8 cellular contexts compared by ENCODE assay signal in the genomic region with DNA sequence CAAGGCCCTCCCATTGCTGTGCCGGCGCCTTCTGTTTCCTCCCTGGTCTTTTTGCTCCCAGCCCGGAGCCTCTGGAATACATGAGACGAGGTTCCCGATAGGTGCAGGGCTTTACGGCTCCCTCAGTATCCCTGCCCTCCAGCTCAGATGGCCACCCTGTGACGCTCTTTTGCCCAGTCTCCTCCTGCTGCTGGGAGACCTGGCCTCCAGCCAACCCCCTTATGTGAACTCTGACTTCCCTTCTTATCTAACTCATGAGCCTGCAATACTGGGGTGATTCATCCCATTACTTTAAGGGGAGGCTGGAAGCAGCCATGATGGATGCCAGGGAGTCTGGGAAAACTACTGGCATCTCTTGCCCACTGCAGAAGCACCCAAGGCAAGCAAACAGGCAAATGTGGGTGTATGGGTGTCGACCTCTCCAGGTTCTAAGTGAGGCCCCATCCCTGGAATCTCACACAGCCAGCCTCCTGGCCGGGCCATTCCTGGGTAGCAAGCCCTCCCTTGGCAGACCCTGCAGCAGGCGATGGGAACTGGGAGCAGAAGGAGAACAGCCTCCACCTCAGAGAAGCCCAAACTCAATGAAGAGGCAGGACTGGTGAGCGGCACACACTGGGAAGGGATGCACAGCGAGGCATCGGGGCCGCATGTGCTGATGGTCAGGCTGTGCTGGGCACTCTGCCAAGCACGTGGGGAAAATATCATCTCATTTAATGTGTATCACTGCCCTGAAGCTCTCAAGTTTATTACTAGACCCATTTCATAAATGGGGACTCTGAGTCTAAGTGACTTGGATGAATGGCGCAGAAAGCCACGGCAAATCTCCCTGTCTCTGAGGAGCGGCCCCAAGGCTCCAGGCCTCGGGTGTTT.
DNase-seq lines count a peak whose midpoint lies in the region; ATAC-seq, FAIRE-seq and TF ChIP-seq lines count a peak whose summit lies in the region.

No MANE protein-coding gene starts in this region.

- H3K4me3 Mint-ChIP-seq in activated T-cell treated with anti-CD3 and anti-CD28 coated beads, Interleukin-2, amount 50 U/mL, for 72 hours: peak overlapping the region; percentile 51 to 75

- CTCF ChIA-PET in HepG2 (lab: Yijun Ruan, JAX; ENCODE audit: low intra/inter-chr PET ratio, low total read pairs): no interaction called here

- peaks cover 92% of the 10 kb centered on the region for H3K4me1 Mint-ChIP-seq in activated T-cell treated with anti-CD3 and anti-CD28 coated beads, Interleukin-2, amount 50 U/mL, for 72 hours (ENCODE audit: low read depth)

- peaks cover 2% of the 10 kb centered on the region in 2 donors for H3K36me3 Mint-ChIP-seq in activated T-cell treated with anti-CD3 and anti-CD28 coated beads, Interleukin-2, amount 50 U/mL, for 72 hours (ENCODE audit: insufficient read depth in 2 of 2)

- DNase-seq in activated T-cell treated with anti-CD3 and anti-CD28 coated beads, Interleukin-2, amount 50 U/mL, for 72 hours: no peak
- DNase-seq in activated T-cell treated with anti-CD3 and anti-CD28 coated beads for 4 hours (no peak), astrocyte of the spinal cord (ENCODE audit: low read depth, low spot score) (peak; percentile 51), HepG2 (ENCODE audit: low spot score) (peak; percentile 43), tibial nerve (ENCODE audit: low spot score in 2 of 2) (peak; percentile 82 to 86), NCI-H446 treated with DMSO at 0.1 percent for 48 hours (lab: John Stamatoyannopoulos, UW) (no peak), ecto neural progenitor cell (ENCODE audit: low spot score) (no peak)
- no peak for DNase-seq in effector CD4-positive, alpha-beta T cell

- TF ChIP-seq CTCF in astrocyte of the spinal cord (IDR thresholded peaks at IDR 0.05; ENCODE audit: low read depth, low read length) (no peak), HepG2 (CRISPR knock-in tag; IDR thresholded peaks at IDR 0.05) (no peak), tibial nerve (IDR thresholded peaks at IDR 0.05) (no peak)

- POLR2A ChIA-PET in HepG2 (lab: Yijun Ruan, JAX): interaction anchor here (1.5 kb wide), 1 partner anchor 95 kb away, joined by 4 read pairs; no protein-coding TSS in a partner anchor

- H3K4me2 ChIP-seq in HepG2 (ENCODE audit: low read depth, low read length): no peak overlapping the region

- peak overlapping the region; percentile 80 for H3K27ac Mint-ChIP-seq in activated T-cell treated with anti-CD3 and anti-CD28 coated beads, Interleukin-2, amount 50 U/mL, for 72 hours

- H3K9ac ChIP-seq in HepG2 (ENCODE audit: insufficient read depth, low read depth, low read length): no peak overlapping the region

- no TSS peak for BruUV-seq in HepG2 (replicated peaks; lab: Mats Ljungman, UMichigan)

- no peak for TF ChIP-seq RAD21 in HepG2 (CRISPR knock-in tag; IDR thresholded peaks at IDR 0.05)

- no peak for FAIRE-seq in HepG2 (lab: Jason Lieb, UNC)

- TF ChIP-seq POLR2A in HepG2 (IDR thresholded peaks at IDR 0.05; ENCODE audit: insufficient read depth in 1 of 2, low read depth in 2 of 2, low read length in 2 of 2) (no peak), tibial nerve (IDR thresholded peaks at IDR 0.05) (no peak)

- in situ Hi-C loops in astrocyte of the spinal cord (cut with HindIII; ENCODE audit: low sequenced_read_pairs) (no loop called here), HepG2 (cut with HindIII; ENCODE audit: extremely low pct_ligation_motif_present, low pct_unique_long_range_greater_than_20kb) (no loop called here)

- no peaks in the 10 kb centered on the region for H3K27me3 Mint-ChIP-seq in activated T-cell treated with anti-CD3 and anti-CD28 coated beads, Interleukin-2, amount 50 U/mL, for 72 hours (ENCODE audit: low read depth)

- H3K4me3 ChIP-seq in astrocyte of the spinal cord (ENCODE audit: low read depth, low read length) (no peak overlapping the region), HepG2 (replicated peaks in 1 of 3; ENCODE audit: insufficient read depth in 1 of 3, low read depth in 2 of 3, low read length in 3 of 3) (no peak overlapping the region), tibial nerve (no peak overlapping the region)

- H4K20me1 ChIP-seq in HepG2 (ENCODE audit: insufficient read depth, low read length): peaks cover 6% of the 10 kb centered on the region; the same call in 1 of the 2 replicates

- H3K4me1 ChIP-seq in HepG2 (ENCODE audit: insufficient read depth, low read length) (peaks cover 40% of the 10 kb centered on the region), tibial nerve (peaks cover 5 to 100% (median 92%) of the 10 kb centered on the region in 4 donors)

- 93% methylated on average over 17 of the region's 19 CpGs for WGBS in HepG2 (ENCODE audit: low lambda C conversion rate)
- 55 to 57% methylated on average over 19 of the region's 19 CpGs for WGBS in tibial nerve, 2 donors

- H3K27me3 ChIP-seq in HepG2 (ENCODE audit: control insufficient read depth in 1 of 2, insufficient read depth in 2 of 2, low read length in 2 of 2): no peaks in the 10 kb centered on the region
- no peaks in the 10 kb centered on the region for H3K27me3 ChIP-seq in tibial nerve

- ATAC-seq in activated T-cell treated with anti-CD3 and anti-CD28 coated beads, Interleukin-2, amount 50 U/mL, for 72 hours (replicated peaks in 1 of 2): no peak
- no peak; the same call in 2 of the 3 replicates for ATAC-seq in HepG2

- H3K27ac ChIP-seq in HepG2 (ENCODE audit: extremely low read length, insufficient read depth, low read length) (no peak overlapping the region), tibial nerve (peak overlapping the region; percentile 41 to 91 (median 82))

- no peaks in the 10 kb centered on the region for H3K9me3 ChIP-seq in HepG2 (ENCODE audit: low read length)
- H3K9me3 ChIP-seq in tibial nerve: no peaks in the 10 kb centered on the region

- H3K36me3 ChIP-seq in HepG2 (replicated peaks in 1 of 2; ENCODE audit: control insufficient read depth in 1 of 2, insufficient read depth in 2 of 2, low read length in 2 of 2) (peaks cover 0 to 3% of the 10 kb centered on the region in 2 experiments; a peak in 4 of 5 replicates), tibial nerve (no peaks in the 10 kb centered on the region)

- H3K79me2 ChIP-seq in HepG2 (ENCODE audit: insufficient read depth, low read length): no peaks in the 10 kb centered on the region

- H2AFZ ChIP-seq in HepG2 (ENCODE audit: low read length): no peak overlapping the region

- intact Hi-C loops in HepG2 (cut with micrococcal nuclease; ENCODE audit: unreplicated experiment): loop anchor here (2.0 kb wide), 1 partner anchor 38 kb away; no protein-coding TSS in a partner anchor

- TF ChIP-seq EP300 in HepG2 (IDR thresholded peaks at IDR 0.05; ENCODE audit: low read depth in 2 of 2, low read length in 2 of 2): no peak
- no peak for TF ChIP-seq EP300 in HepG2 (CRISPR knock-in tag; IDR thresholded peaks at IDR 0.05; ENCODE audit: borderline replicate concordance)
- TF ChIP-seq EP300 in tibial nerve (IDR thresholded peaks at IDR 0.05): peak in 1 of 2 donors; percentile 77

- no peaks in the 10 kb centered on the region for H3K9me3 Mint-ChIP-seq in activated T-cell treated with anti-CD3 and anti-CD28 coated beads, Interleukin-2, amount 50 U/mL, for 72 hours

TF ChIP-seq in HepG2, 621 proteins besides CTCF, POLR2A, EP300 and RAD21 (continues in another document):
- TF ChIP-seq, protein P1, sequence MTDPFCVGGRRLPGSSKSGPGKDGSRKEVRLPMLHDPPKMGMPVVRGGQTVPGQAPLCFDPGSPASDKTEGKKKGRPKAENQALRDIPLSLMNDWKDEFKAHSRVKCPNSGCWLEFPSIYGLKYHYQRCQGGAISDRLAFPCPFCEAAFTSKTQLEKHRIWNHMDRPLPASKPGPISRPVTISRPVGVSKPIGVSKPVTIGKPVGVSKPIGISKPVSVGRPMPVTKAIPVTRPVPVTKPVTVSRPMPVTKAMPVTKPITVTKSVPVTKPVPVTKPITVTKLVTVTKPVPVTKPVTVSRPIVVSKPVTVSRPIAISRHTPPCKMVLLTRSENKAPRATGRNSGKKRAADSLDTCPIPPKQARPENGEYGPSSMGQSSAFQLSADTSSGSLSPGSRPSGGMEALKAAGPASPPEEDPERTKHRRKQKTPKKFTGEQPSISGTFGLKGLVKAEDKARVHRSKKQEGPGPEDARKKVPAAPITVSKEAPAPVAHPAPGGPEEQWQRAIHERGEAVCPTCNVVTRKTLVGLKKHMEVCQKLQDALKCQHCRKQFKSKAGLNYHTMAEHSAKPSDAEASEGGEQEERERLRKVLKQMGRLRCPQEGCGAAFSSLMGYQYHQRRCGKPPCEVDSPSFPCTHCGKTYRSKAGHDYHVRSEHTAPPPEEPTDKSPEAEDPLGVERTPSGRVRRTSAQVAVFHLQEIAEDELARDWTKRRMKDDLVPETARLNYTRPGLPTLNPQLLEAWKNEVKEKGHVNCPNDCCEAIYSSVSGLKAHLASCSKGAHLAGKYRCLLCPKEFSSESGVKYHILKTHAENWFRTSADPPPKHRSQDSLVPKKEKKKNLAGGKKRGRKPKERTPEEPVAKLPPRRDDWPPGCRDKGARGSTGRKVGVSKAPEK (CRISPR knock-in tag; IDR thresholded peaks at IDR 0.05; ENCODE audit: borderline replicate concordance): no peak
- TF ChIP-seq ADNP (CRISPR knock-in tag; IDR thresholded peaks at IDR 0.05) (no peak), ZNF703 (CRISPR knock-in tag; IDR thresholded peaks at IDR 0.05; ENCODE audit: borderline replicate concordance) (no peak), FOSL2 (CRISPR knock-in tag; IDR thresholded peaks at IDR 0.05) (peak; percentile 77), ZNF281 (CRISPR knock-in tag; IDR thresholded peaks at IDR 0.05; ENCODE audit: borderline replicate concordance) (no peak), REXO4 (CRISPR knock-in tag; IDR thresholded peaks at IDR 0.05; ENCODE audit: borderline replicate concordance) (no peak)

Comparison
In these comparisons a context has a peak if more than half of its experiments do, and no peak if none do; other contexts are left out.
1. DNase-seq: peak in astrocyte of the spinal cord (single experiment), HepG2 (single experiment) and tibial nerve (2 of 2); none in activated T-cell treated with anti-CD3 and anti-CD28 coated beads, Interleukin-2, amount 50 U/mL, for 72 hours (0 of 2), activated T-cell treated with anti-CD3 and anti-CD28 coated beads for 4 hours (single experiment), NCI-H446 treated with DMSO at 0.1 percent for 48 hours (single experiment), ecto neural progenitor cell (single experiment) and effector CD4-positive, alpha-beta T cell (single experiment).